Comparison of ENCODE assay signal across 13 cellular contexts in the genomic region with DNA sequence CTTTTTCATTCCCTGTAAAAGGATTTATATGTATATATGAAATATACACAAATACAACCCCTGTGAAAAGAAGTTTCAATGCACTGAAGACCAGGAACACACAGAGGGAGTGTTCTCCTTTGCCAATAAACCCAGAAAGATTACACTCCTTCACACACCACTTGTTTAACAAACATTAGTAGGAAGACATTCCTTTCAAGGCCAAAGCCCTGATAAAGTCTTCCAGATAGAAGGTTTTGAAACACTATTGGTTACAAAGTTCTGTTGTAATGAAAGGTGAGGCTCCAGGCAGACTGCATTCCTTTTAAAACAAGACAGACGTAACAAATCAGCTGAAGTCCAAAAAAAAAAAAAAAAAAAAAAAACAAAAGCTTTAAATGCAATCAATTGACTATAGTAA.
"Had no signal": no experiment of that assay in that cellular context is flagged by ENCODE, and none has a peak within 500 bp of the region (broad histone marks: within the 10 kb centered on the region; RNA-seq: fewer than 3 reads in every experiment).

No MANE protein-coding gene starts in this region.

- H3K4me1 Mint-ChIP-seq: activated naive CD8-positive, alpha-beta T cell treated with anti-CD3 and anti-CD28 coated beads for 36 hours; nephron progenitor cell had no signal

- H3K36me3 Mint-ChIP-seq: activated CD4-positive, alpha-beta memory T cell treated with anti-CD3 and anti-CD28 coated beads for 36 hours; activated naive CD8-positive, alpha-beta T cell treated with anti-CD3 and anti-CD28 coated beads for 36 hours had no signal

- DNase-seq: activated CD4-positive, alpha-beta memory T cell treated with anti-CD3 and anti-CD28 coated beads for 36 hours; activated gamma-delta T cell treated with Interleukin-2 at 50 U/mL for 16 hours; activated naive CD8-positive, alpha-beta T cell treated with anti-CD3 and anti-CD28 coated beads for 36 hours; activated T-cell treated with anti-CD3 and anti-CD28 coated beads, Interleukin-2, amount 50 U/mL, for 72 hours; anterior cingulate cortex; kidney; nephron progenitor cell; stimulated activated CD4-positive, alpha-beta T cell treated with anti-CD3 and anti-CD28 coated beads, Interleukin-4, amount 100 ng/mL, for 4 hours; T-helper 9 cell; tibial artery had no signal

- FAIRE-seq: bronchial epithelial cell, endothelial cell of umbilical vein, frontal cortex, kidney had no signal

- H3K27me3 ChIP-seq: tibial artery had no signal

- H3K9me3 ChIP-seq: tibial artery had no signal

- H3K4me3 Mint-ChIP-seq: activated CD4-positive, alpha-beta memory T cell treated with anti-CD3 and anti-CD28 coated beads for 36 hours; activated naive CD8-positive, alpha-beta T cell treated with anti-CD3 and anti-CD28 coated beads for 36 hours; activated T-cell treated with anti-CD3 and anti-CD28 coated beads, Interleukin-2, amount 50 U/mL, for 72 hours; nephron progenitor cell had no signal

- H3K27ac Mint-ChIP-seq: activated CD4-positive, alpha-beta memory T cell treated with anti-CD3 and anti-CD28 coated beads for 36 hours; activated naive CD8-positive, alpha-beta T cell treated with anti-CD3 and anti-CD28 coated beads for 36 hours; activated T-cell treated with anti-CD3 and anti-CD28 coated beads, Interleukin-2, amount 50 U/mL, for 72 hours had no signal

- ATAC-seq: activated T-cell treated with anti-CD3 and anti-CD28 coated beads, Interleukin-2, amount 50 U/mL, for 72 hours had no signal

- H3K27ac ChIP-seq: tibial artery had no signal

- H3K4me3 ChIP-seq: tibial artery had no signal

- H3K27me3 Mint-ChIP-seq: activated CD4-positive, alpha-beta memory T cell treated with anti-CD3 and anti-CD28 coated beads for 36 hours; activated naive CD8-positive, alpha-beta T cell treated with anti-CD3 and anti-CD28 coated beads for 36 hours had no signal

- H3K9me3 Mint-ChIP-seq: activated CD4-positive, alpha-beta memory T cell treated with anti-CD3 and anti-CD28 coated beads for 36 hours; activated naive CD8-positive, alpha-beta T cell treated with anti-CD3 and anti-CD28 coated beads for 36 hours; activated T-cell treated with anti-CD3 and anti-CD28 coated beads, Interleukin-2, amount 50 U/mL, for 72 hours; nephron progenitor cell had no signal
